Comparison of ENCODE assay signal across 17 cellular contexts in genomic region chr20:19047040-19047950, GRCh38.
DNase-seq lines count a peak whose midpoint lies in the region; ATAC-seq, FAIRE-seq and TF ChIP-seq lines count a peak whose summit lies in the region.
"Had no signal": no experiment of that assay in that cellular context is flagged by ENCODE, and none has a peak within 500 bp of the region (broad histone marks: within the 10 kb centered on the region; RNA-seq: fewer than 3 reads in every experiment).

No MANE protein-coding gene starts in this region.

- TF ChIP-seq EP300 in tibial nerve (IDR thresholded peaks at IDR 0.05) = no peak

- dilution Hi-C loops in mammary epithelial cell (cut with HindIII; ENCODE audit: low sequenced_read_pairs) = no loop called here

- H3K4me3 Mint-ChIP-seq in activated T-cell treated with anti-CD3 and anti-CD28 coated beads, Interleukin-2, amount 50 U/mL, for 72 hours = no peak overlapping the region
- H3K4me3 Mint-ChIP-seq: H9, mesothelial cell of epicardium had no signal

- H3K4me3 ChIP-seq in mammary epithelial cell (replicated peaks in 1 of 3; ENCODE audit: insufficient read depth in 1 of 3, low read depth in 2 of 3, low read length in 3 of 3) = no peak overlapping the region
- H3K4me3 ChIP-seq in lower lobe of right lung = no peak overlapping the region
- no peak overlapping the region for H3K4me3 ChIP-seq in tibial nerve
- H3K4me3 ChIP-seq: right lobe of liver, SK-N-MC had no signal

- ATAC-seq in lower lobe of right lung = peak; percentile 79 to 89
- ATAC-seq in activated T-cell treated with anti-CD3 and anti-CD28 coated beads, Interleukin-2, amount 50 U/mL, for 72 hours (replicated peaks in 1 of 2) = no peak
- ATAC-seq: right lobe of liver had no signal

- TF ChIP-seq CTCF in mammary epithelial cell (conservative IDR thresholded peaks at IDR 0.05 in 1 of 2, IDR thresholded peaks at IDR 0.05 in 1 of 2; ENCODE audit: extremely low read depth in 1 of 2, insufficient read depth in 1 of 2, low read depth in 1 of 2, low read length in 2 of 2) (no peak), lower lobe of right lung (IDR thresholded peaks at IDR 0.05) (no peak), tibial nerve (IDR thresholded peaks at IDR 0.05) (no peak)

- H3K36me3 ChIP-seq in mammary epithelial cell (ENCODE audit: insufficient read depth, low read length) (no peaks in the 10 kb centered on the region), lower lobe of right lung (no peaks in the 10 kb centered on the region), tibial nerve (no peaks in the 10 kb centered on the region)
- H3K36me3 ChIP-seq: right lobe of liver had no signal

- H3K4me1 ChIP-seq in mammary epithelial cell (ENCODE audit: insufficient read depth, low read length) = peaks cover 13% of the 10 kb centered on the region
- H3K4me1 ChIP-seq in lower lobe of right lung = peaks cover 5% of the 10 kb centered on the region
- H3K4me1 ChIP-seq in tibial nerve = no peaks in the 10 kb centered on the region
- H3K4me1 ChIP-seq: Caco-2, right lobe of liver had no signal

- in situ Hi-C loops in mammary epithelial cell (cut with MboI; ENCODE audit: low sequenced_read_pairs in 2 of 2) = no loop called here

- CTCF ChIA-PET in mammary epithelial cell (lab: Charles Lee; ENCODE audit: low non-redundant PET) = no interaction called here

- no peaks in the 10 kb centered on the region for H3K79me2 ChIP-seq in mammary epithelial cell (ENCODE audit: insufficient read depth, low read length)

- H3K4me1 Mint-ChIP-seq in activated T-cell treated with anti-CD3 and anti-CD28 coated beads, Interleukin-2, amount 50 U/mL, for 72 hours (ENCODE audit: low read depth) = no peaks in the 10 kb centered on the region

- H3K27me3 ChIP-seq in mammary epithelial cell (ENCODE audit: insufficient read depth, low read length) (no peaks in the 10 kb centered on the region), lower lobe of right lung (ENCODE audit: low read depth) (no peaks in the 10 kb centered on the region), tibial nerve (no peaks in the 10 kb centered on the region)
- H3K27me3 ChIP-seq: right lobe of liver had no signal

- no TSS peak for BruUV-seq in mammary epithelial cell (replicated peaks; lab: Mats Ljungman, UMichigan)

- no peaks in the 10 kb centered on the region for H3K27me3 Mint-ChIP-seq in activated T-cell treated with anti-CD3 and anti-CD28 coated beads, Interleukin-2, amount 50 U/mL, for 72 hours (ENCODE audit: low read depth)

- no peaks in the 10 kb centered on the region for H3K9me3 ChIP-seq in mammary epithelial cell (replicated peaks; ENCODE audit: insufficient read depth, low read length)
- H3K9me3 ChIP-seq in lower lobe of right lung = no peaks in the 10 kb centered on the region
- no peaks in the 10 kb centered on the region for H3K9me3 ChIP-seq in tibial nerve
- H3K9me3 ChIP-seq: Caco-2, right lobe of liver had no signal

- H3K9ac ChIP-seq in mammary epithelial cell (ENCODE audit: insufficient read depth, low read length) = no peak overlapping the region

- H2AFZ ChIP-seq in mammary epithelial cell (ENCODE audit: low read depth, low read length) = peak overlapping the region; percentile 48

- no peaks in the 10 kb centered on the region for H3K9me3 Mint-ChIP-seq in activated T-cell treated with anti-CD3 and anti-CD28 coated beads, Interleukin-2, amount 50 U/mL, for 72 hours
- H3K9me3 Mint-ChIP-seq: H9, mesothelial cell of epicardium had no signal

- intact Hi-C loops in mammary epithelial cell (cut with micrococcal nuclease) (no loop called here), lower lobe of right lung (cut with DNase I) (no loop called here)

- H3K36me3 Mint-ChIP-seq in activated T-cell treated with anti-CD3 and anti-CD28 coated beads, Interleukin-2, amount 50 U/mL, for 72 hours (ENCODE audit: insufficient read depth in 2 of 2) = no peaks in the 10 kb centered on the region
- H3K36me3 Mint-ChIP-seq: mesothelial cell of epicardium had no signal

- no peak for FAIRE-seq in urothelium cell line (lab: Jason Lieb, UNC)

- no peak overlapping the region for H3K27ac Mint-ChIP-seq in activated T-cell treated with anti-CD3 and anti-CD28 coated beads, Interleukin-2, amount 50 U/mL, for 72 hours
- H3K27ac Mint-ChIP-seq: H9, mesothelial cell of epicardium had no signal

- DNase-seq in DMS53 (lab: John Stamatoyannopoulos, UW) = peak; percentile 43
- DNase-seq in DMS53 treated with DMSO at 0.1 percent for 48 hours (lab: John Stamatoyannopoulos, UW; ENCODE audit: unreplicated experiment) = no peak
- DNase-seq in mammary epithelial cell = peak; percentile 81
- DNase-seq in lower lobe of right lung = peak; percentile 68
- peak; percentile 25 to 26 for DNase-seq in tibial nerve (ENCODE audit: low spot score in 2 of 2)
- DNase-seq in urothelium cell line (ENCODE audit: low spot score) = no peak
- no peak for DNase-seq in epidermal melanocyte (ENCODE audit: insufficient read length, low spot score)
- no peak for DNase-seq in activated T-cell treated with anti-CD3 and anti-CD28 coated beads, Interleukin-2, amount 50 U/mL, for 72 hours
- DNase-seq: 8988T; activated CD4-positive, alpha-beta T cell treated with anti-CD3 and anti-CD28 coated beads for 48 hours; Caco-2; H9; NCI-H1105 treated with DMSO at 0.1 percent for 48 hours; NCI-H774; right lobe of liver had no signal

- peak overlapping the region; percentile 50 for H3K4me2 ChIP-seq in mammary epithelial cell (ENCODE audit: insufficient read depth, low read depth, low read length)

- H4K20me1 ChIP-seq in mammary epithelial cell (ENCODE audit: insufficient read depth, low read length) = no peaks in the 10 kb centered on the region

- no peak overlapping the region for H3K27ac ChIP-seq in mammary epithelial cell (ENCODE audit: insufficient read depth, low read depth, low read length)
- H3K27ac ChIP-seq in lower lobe of right lung = no peak overlapping the region
- H3K27ac ChIP-seq in tibial nerve = no peak overlapping the region
- H3K27ac ChIP-seq: right lobe of liver, SK-N-MC had no signal

- TF ChIP-seq POLR2A in tibial nerve (IDR thresholded peaks at IDR 0.05) = no peak

- 59% methylated on average over 9 of the region's 9 CpGs for WGBS in mammary epithelial cell (ENCODE audit: low coverage, missing lambda C conversion rate)
- 63 to 82% methylated on average over 9 of the region's 9 CpGs for WGBS in tibial nerve, 2 donors

Comparison
In these comparisons a context has a peak if more than half of its experiments do, and no peak if none do; other contexts are left out.
1. DNase-seq: peak in DMS53 (single experiment), mammary epithelial cell (single experiment), lower lobe of right lung (single experiment) and tibial nerve (2 of 2); none in DMS53 treated with DMSO at 0.1 percent for 48 hours (single experiment), urothelium cell line (single experiment), epidermal melanocyte (single experiment) and activated T-cell treated with anti-CD3 and anti-CD28 coated beads, Interleukin-2, amount 50 U/mL, for 72 hours (0 of 2).
2. ATAC-seq: peak in lower lobe of right lung (2 of 2); none in activated T-cell treated with anti-CD3 and anti-CD28 coated beads, Interleukin-2, amount 50 U/mL, for 72 hours (0 of 2).